Comparison of ENCODE assay signal across 1 cellular context in genomic region chr20:50900261-50900660, GRCh38.
A peak's percentile ranks its signal among the peaks of the same experiment; 100 is the strongest.
TF ChIP-seq lines count a peak whose summit lies in the region.

No MANE protein-coding gene starts in this region.

TF ChIP-seq in HepG2, 621 proteins besides CTCF, POLR2A, EP300 and RAD21:
- TF ChIP-seq RNF2 (conservative IDR thresholded peaks at IDR 0.05; ENCODE audit: low read depth) (no peak), DZIP1 (CRISPR knock-in tag; IDR thresholded peaks at IDR 0.05) (no peak), CREB1 (IDR thresholded peaks at IDR 0.05) (peak; percentile 88), CREB1 (CRISPR knock-in tag; IDR thresholded peaks at IDR 0.05) (no peak), CHCHD3 (CRISPR knock-in tag; IDR thresholded peaks at IDR 0.05) (no peak), ZBTB33 (CRISPR knock-in tag; IDR thresholded peaks at IDR 0.05) (peak; percentile 63; the same call in 1 of the 2 replicates), ASH2L (IDR thresholded peaks at IDR 0.05; ENCODE audit: insufficient read length, low read depth, low read length) (no peak), ZBTB21 (CRISPR knock-in tag; IDR thresholded peaks at IDR 0.05) (peak; percentile 44; the same call in 1 of the 2 replicates), ZNF550 (CRISPR knock-in tag; IDR thresholded peaks at IDR 0.05; ENCODE audit: borderline replicate concordance) (no peak), ATF7 (IDR thresholded peaks at IDR 0.05) (peak; percentile 92), ATF7 (CRISPR knock-in tag; IDR thresholded peaks at IDR 0.05) (no peak)
